22 cellular contexts compared by ENCODE assay signal in genomic region chr4:138893991-138894390, GRCh38.
"Had no signal": no experiment of that assay in that cellular context is flagged by ENCODE, and none has a peak within 500 bp of the region (broad histone marks: within the 10 kb centered on the region; RNA-seq: fewer than 3 reads in every experiment).

No MANE protein-coding gene starts in this region.

- H3K9me3 ChIP-seq: gastrocnemius medialis, prostate gland, right atrium auricular region, testis, tibial artery, upper lobe of left lung had no signal

- H3K27ac ChIP-seq: coronary artery, gastrocnemius medialis, neural progenitor cell, prostate gland, right atrium auricular region, testis, tibial artery had no signal

- H3K4me1 ChIP-seq: prostate gland, testis had no signal

- FAIRE-seq: endothelial cell of umbilical vein, kidney, urothelium cell line had no signal

- H3K36me3 ChIP-seq: gastrocnemius medialis, neural progenitor cell, prostate gland, right atrium auricular region, tibial artery, upper lobe of left lung had no signal

- DNase-seq: dermis blood vessel endothelial cell; effector memory CD4-positive, alpha-beta T cell; gastrocnemius medialis; head of caudate nucleus; kidney; mesenchymal stem cell; midbrain; naive thymus-derived CD4-positive, alpha-beta T cell; stimulated activated CD4-positive, alpha-beta T cell treated with anti-CD3 and anti-CD28 coated beads, Interleukin-2, amount 100 ng/mL, for 24 hours; stimulated activated CD4-positive, alpha-beta T cell treated with anti-CD3 and anti-CD28 coated beads, Interleukin-4, amount 100 ng/mL, for 24 hours; stimulated activated naive CD8-positive, alpha-beta T cell treated with anti-CD3 and anti-CD28 coated beads, Interleukin-15, Interleukin-2, amounts not matched to agents 100 U/mL and 50 U/mL, for 24 hours; substantia nigra; testis; tibial artery had no signal

- H3K27me3 ChIP-seq: gastrocnemius medialis, neural progenitor cell, right atrium auricular region, testis, tibial artery, upper lobe of left lung had no signal

- H3K4me2 ChIP-seq: neural progenitor cell had no signal

- H2AFZ ChIP-seq: neural progenitor cell had no signal

- H3K4me3 ChIP-seq: coronary artery, gastrocnemius medialis, lung, neural progenitor cell, prostate gland, right atrium auricular region, testis, tibial artery, upper lobe of left lung had no signal
